ENCODE assay signal across 22 cellular contexts in genomic region chr5:52173133-52173532, GRCh38.
A peak's percentile ranks its signal among the peaks of the same experiment; 100 is the strongest.
DNase-seq lines count a peak whose midpoint lies in the region; ATAC-seq, FAIRE-seq and TF ChIP-seq lines count a peak whose summit lies in the region.
"Had no signal": no experiment of that assay in that cellular context is flagged by ENCODE, and none has a peak within 500 bp of the region (broad histone marks: within the 10 kb centered on the region; RNA-seq: fewer than 3 reads in every experiment).

No MANE protein-coding gene starts in this region.

- H3K9ac ChIP-seq in IMR-90 (ENCODE audit: low read depth, low read length), result no peak overlapping the region
- H3K9ac ChIP-seq in H1 (replicated peaks in 1 of 4; ENCODE audit: extremely low read depth in 1 of 4, low read depth in 3 of 4, low read length in 3 of 4), result no peak overlapping the region
- no peak overlapping the region for H3K9ac ChIP-seq in kidney (ENCODE audit: low read length in 2 of 2)
- no peak overlapping the region for H3K9ac ChIP-seq in Karpas-422 (ENCODE audit: low read length)
- H3K9ac ChIP-seq: BLaER1 treated with 17β-estradiol and CSF1 and Interleukin-3, amounts not matched to agents 10 nM and 100 nM had no signal

- H3K27me3 ChIP-seq in IMR-90 (ENCODE audit: control insufficient read depth, insufficient read depth, low read length), result no peaks in the 10 kb centered on the region
- H3K27me3 ChIP-seq in H1 (replicated peaks in 1 of 4; ENCODE audit: control insufficient read depth in 3 of 4, extremely low read depth in 1 of 4, insufficient read depth in 3 of 4, low read length in 3 of 4), result no peaks in the 10 kb centered on the region
- no peaks in the 10 kb centered on the region for H3K27me3 ChIP-seq in Karpas-422 (ENCODE audit: low read length)
- H3K27me3 ChIP-seq: BLaER1 treated with 17β-estradiol and CSF1 and Interleukin-3, amounts not matched to agents 10 nM and 100 nM had no signal

- no peaks in the 10 kb centered on the region for H3K36me3 Mint-ChIP-seq in activated T-helper 17 cell treated with anti-CD3 and anti-CD28 coated beads, Interleukin-2, amount 50 U/mL, for 72 hours (ENCODE audit: low read depth)
- H3K36me3 Mint-ChIP-seq: CD8-positive, alpha-beta T cell had no signal

- H3K27ac ChIP-seq in A549 (no peak overlapping the region), IMR-90 (ENCODE audit: insufficient read depth, low read length) (no peak overlapping the region), H1 (ENCODE audit: low read depth, low read length) (no peak overlapping the region), kidney (ENCODE audit: low read depth in 2 of 2, low read length in 2 of 2) (no peak overlapping the region), Karpas-422 (ENCODE audit: low read length) (no peak overlapping the region)
- H3K27ac ChIP-seq: BLaER1 treated with 17β-estradiol and CSF1 and Interleukin-3, amounts not matched to agents 10 nM and 100 nM; C4-2B had no signal

- no peak overlapping the region for H2BK5ac ChIP-seq in IMR-90 (ENCODE audit: low read depth, low read length, poor library complexity, severe bottlenecking)
- no peak overlapping the region for H2BK5ac ChIP-seq in H1 (ENCODE audit: low read depth, low read length)

- no TSS peak for BruUV-seq in IMR-90 (replicated peaks; lab: Mats Ljungman, UMichigan)

- H3K4me3 Mint-ChIP-seq in activated T-helper 17 cell treated with anti-CD3 and anti-CD28 coated beads, Interleukin-2, amount 50 U/mL, for 72 hours, result no peak overlapping the region
- H3K4me3 Mint-ChIP-seq: B cell; CD4-positive, alpha-beta T cell; CD8-positive, alpha-beta T cell had no signal

- in situ Hi-C loops in IMR-90 (cut with MboI; ENCODE audit: low sequenced_read_pairs), result no loop called here

- dilution Hi-C loops in IMR-90 (cut with HindIII; ENCODE audit: low sequenced_read_pairs, unreplicated experiment), result no loop called here

- H2BK20ac ChIP-seq in IMR-90 (ENCODE audit: low read depth, low read length), result no peak overlapping the region
- no peak overlapping the region for H2BK20ac ChIP-seq in H1 (ENCODE audit: low read length)

- H4K5ac ChIP-seq in IMR-90 (ENCODE audit: low read depth, low read length) (no peak overlapping the region), H1 (ENCODE audit: insufficient read length, low read depth, low read length) (no peak overlapping the region)

- no peak overlapping the region for H2AK9ac ChIP-seq in IMR-90 (replicated peaks; ENCODE audit: low read depth, low read length, poor library complexity)

- H3K4ac ChIP-seq in IMR-90 (ENCODE audit: low read depth, low read length), result no peak overlapping the region
- H3K4ac ChIP-seq in H1 (replicated peaks; ENCODE audit: insufficient read length, low read depth, low read length), result no peak overlapping the region

- H3K56ac ChIP-seq in IMR-90 (ENCODE audit: extremely low read depth, insufficient read depth, low read length), result no peak overlapping the region
- no peak overlapping the region for H3K56ac ChIP-seq in H1 (replicated peaks; ENCODE audit: insufficient read length, low read depth, low read length)

- no peaks in the 10 kb centered on the region for H3K9me1 ChIP-seq in IMR-90 (ENCODE audit: insufficient read depth, low read length)

- H2AFZ ChIP-seq in IMR-90 (replicated peaks; ENCODE audit: low read length, poor library complexity) (no peak overlapping the region), H1 (ENCODE audit: low read length) (no peak overlapping the region), Karpas-422 (ENCODE audit: low read length) (no peak overlapping the region)

- no peak overlapping the region for H3K4me2 ChIP-seq in A549
- no peak overlapping the region for H3K4me2 ChIP-seq in IMR-90 (ENCODE audit: low read depth, low read length)
- H3K4me2 ChIP-seq in H1 (ENCODE audit: insufficient read depth in 1 of 2, low read depth in 2 of 2, low read length in 2 of 2), result no peak overlapping the region
- H3K4me2 ChIP-seq in Karpas-422 (ENCODE audit: low read depth, low read length, poor library complexity, severe bottlenecking), result no peak overlapping the region
- H3K4me2 ChIP-seq: BLaER1 treated with 17β-estradiol and CSF1 and Interleukin-3, amounts not matched to agents 10 nM and 100 nM had no signal

- no peak overlapping the region for H3K18ac ChIP-seq in IMR-90 (ENCODE audit: low read depth, low read length)
- no peak overlapping the region for H3K18ac ChIP-seq in H1 (ENCODE audit: extremely low read depth, low read length)

- no peak overlapping the region for H2BK12ac ChIP-seq in H1 (ENCODE audit: low read depth, low read length)

- H3K27ac Mint-ChIP-seq in activated T-helper 17 cell treated with anti-CD3 and anti-CD28 coated beads, Interleukin-2, amount 50 U/mL, for 72 hours, result no peak overlapping the region
- H3K27ac Mint-ChIP-seq: B cell; CD4-positive, alpha-beta T cell; CD8-positive, alpha-beta T cell had no signal

- TF ChIP-seq RAD21 in A549 (conservative IDR thresholded peaks at IDR 0.05 in 1 of 2, IDR thresholded peaks at IDR 0.05 in 1 of 2), result no peak
- TF ChIP-seq RAD21 in IMR-90 (IDR thresholded peaks at IDR 0.05; ENCODE audit: low read length), result no peak
- no peak for TF ChIP-seq RAD21 in H1 (IDR thresholded peaks at IDR 0.05 in 1 of 2, conservative IDR thresholded peaks at IDR 0.05 in 1 of 2; ENCODE audit: low read depth in 2 of 2, low read length in 2 of 2)

- intact Hi-C loops in IMR-90 (cut with micrococcal nuclease) (no loop called here), kidney (cut with DNase I) (no loop called here)

- TF ChIP-seq EP300 in A549 (IDR thresholded peaks at IDR 0.05), result no peak
- no peak for TF ChIP-seq EP300 in H1 (IDR thresholded peaks at IDR 0.05; ENCODE audit: borderline replicate concordance in 1 of 2, low read depth in 2 of 2, low read length in 2 of 2)

- TF ChIP-seq CTCF in A549 (IDR thresholded peaks at IDR 0.05), result no peak
- TF ChIP-seq CTCF in IMR-90 (conservative IDR thresholded peaks at IDR 0.05; ENCODE audit: low read depth, low read length), result no peak
- no peak for TF ChIP-seq CTCF in H1 (IDR thresholded peaks at IDR 0.05; ENCODE audit: control extremely low read depth in 1 of 3, insufficient read depth in 1 of 3, low read depth in 1 of 3, low read length in 3 of 3)
- no peak for TF ChIP-seq CTCF in kidney (IDR thresholded peaks at IDR 0.05; ENCODE audit: borderline replicate concordance, extremely low read depth, insufficient read depth)

- H3K4me1 Mint-ChIP-seq in activated T-helper 17 cell treated with anti-CD3 and anti-CD28 coated beads, Interleukin-2, amount 50 U/mL, for 72 hours, result no peaks in the 10 kb centered on the region
- H3K4me1 Mint-ChIP-seq: B cell had no signal

- no peak overlapping the region for H2BK15ac ChIP-seq in IMR-90 (ENCODE audit: low read depth, low read length)
- no peak overlapping the region for H2BK15ac ChIP-seq in H1 (ENCODE audit: low read length)

- DNase-seq in A549 (ENCODE audit: low read depth in 1 of 2, low spot score in 1 of 2) (no peak), IMR-90 (no peak), H1 (ENCODE audit: low read depth in 1 of 2, low spot score in 2 of 2) (no peak), kidney (no peak), Karpas-422 (no peak)
- DNase-seq: 8988T; AML-193; Caco-2; Calu3; CD4-positive, alpha-beta T cell; CD8-positive, alpha-beta T cell; DMS79 treated with DMSO at 0.1 percent for 48 hours; GF-D8 had no signal

- H3K9me2 ChIP-seq in Karpas-422 (replicated peaks; ENCODE audit: insufficient read depth, low read length), result no peaks in the 10 kb centered on the region

- H3K23me2 ChIP-seq in H1 (ENCODE audit: low read depth, low read length), result no peaks in the 10 kb centered on the region

- H2BK120ac ChIP-seq in IMR-90 (ENCODE audit: low read depth, low read length) (no peak overlapping the region), H1 (replicated peaks; ENCODE audit: low read depth, low read length) (no peak overlapping the region)

- H4K20me1 ChIP-seq in IMR-90 (ENCODE audit: insufficient read depth, low read length), result no peaks in the 10 kb centered on the region
- no peaks in the 10 kb centered on the region for H4K20me1 ChIP-seq in H1 (replicated peaks in 1 of 2; ENCODE audit: control insufficient read depth in 1 of 2, insufficient read depth in 2 of 2, low read length in 2 of 2)
- H4K20me1 ChIP-seq in Karpas-422 (ENCODE audit: insufficient read depth, low read depth, low read length), result no peaks in the 10 kb centered on the region
- H4K20me1 ChIP-seq: BLaER1 treated with 17β-estradiol and CSF1 and Interleukin-3, amounts not matched to agents 10 nM and 100 nM had no signal

- no peak for FAIRE-seq in A549 (lab: Jason Lieb, UNC)
- FAIRE-seq in H1 (lab: Jason Lieb, UNC), result no peak
- FAIRE-seq in kidney (lab: Jason Lieb, UNC), result peak; percentile 30
- FAIRE-seq: A204.1, G401.6, GM12891, GM19239 had no signal

- H3K23ac ChIP-seq in IMR-90 (ENCODE audit: low read depth, low read length) (no peak overlapping the region), H1 (ENCODE audit: insufficient read length) (no peak overlapping the region)

- WGBS in A549 (ENCODE audit: missing lambda C conversion rate), result 52% methylated on average over 1 of the region's 1 CpG
- WGBS in IMR-90 (ENCODE audit: extremely low coverage in 2 of 2, insufficient read length in 1 of 2), 2 experiments, result no CpG with 5 or more reads among the region's 1 CpG
- 86% methylated on average over 1 of the region's 1 CpG; no CpG with 5 or more reads in 1 of the 2 experiments for WGBS in H1 (ENCODE audit: extremely low coverage in 1 of 2, insufficient coverage in 1 of 2, insufficient read length in 1 of 2, insufficient replicate concordance in 2 of 2, low coverage in 1 of 2, low lambda C conversion rate in 2 of 2, missing lambda C conversion rate in 1 of 2), 2 experiments

- H3K4me3 ChIP-seq in A549, result no peak overlapping the region
- no peak overlapping the region for H3K4me3 ChIP-seq in IMR-90 (ENCODE audit: insufficient read depth, low read depth, low read length)
- H3K4me3 ChIP-seq in H1 (ENCODE audit: extremely low read depth in 1 of 4, insufficient read depth in 2 of 4, low read depth in 3 of 4, low read length in 4 of 4), result no peak overlapping the region
- H3K4me3 ChIP-seq in kidney (ENCODE audit: low read length in 2 of 2), result no peak overlapping the region
- H3K4me3 ChIP-seq in Karpas-422 (ENCODE audit: low read length), result no peak overlapping the region
- H3K4me3 ChIP-seq: BLaER1 treated with 17β-estradiol and CSF1 and Interleukin-3, amounts not matched to agents 10 nM and 100 nM had no signal

- no peaks in the 10 kb centered on the region for H3K79me1 ChIP-seq in IMR-90 (ENCODE audit: low read depth in 1 of 2, low read length in 2 of 2)
- no peaks in the 10 kb centered on the region for H3K79me1 ChIP-seq in H1 (ENCODE audit: low read depth, low read length)

- ATAC-seq in A549 (no peak), IMR-90 (ENCODE audit: low read depth) (no peak), HG03571 (IDR thresholded peaks at IDR 0.05; ENCODE audit: unreplicated experiment) (no peak)
- no peak for ATAC-seq in activated T-helper 17 cell treated with anti-CD3 and anti-CD28 coated beads, Interleukin-2, amount 50 U/mL, for 72 hours (replicated peaks)
- ATAC-seq: CD8-positive, alpha-beta T cell had no signal

- H4K8ac ChIP-seq in IMR-90 (ENCODE audit: low read depth in 2 of 2, low read length in 2 of 2), result no peak overlapping the region
- H4K8ac ChIP-seq in H1 (ENCODE audit: extremely low read depth, insufficient read depth, low read length), result no peak overlapping the region

- no peaks in the 10 kb centered on the region for H3K27me3 Mint-ChIP-seq in activated T-helper 17 cell treated with anti-CD3 and anti-CD28 coated beads, Interleukin-2, amount 50 U/mL, for 72 hours
- H3K27me3 Mint-ChIP-seq: B cell; CD4-positive, alpha-beta T cell had no signal

- no peak overlapping the region for H4K91ac ChIP-seq in IMR-90 (ENCODE audit: insufficient read depth, low read depth, low read length)
- H4K91ac ChIP-seq in H1 (replicated peaks; ENCODE audit: insufficient read length, low read length), result no peak overlapping the region

- H3K9me3 ChIP-seq in A549 (no peaks in the 10 kb centered on the region; the same call in 2 of the 3 replicates), IMR-90 (ENCODE audit: control insufficient read depth, insufficient read depth, low read length) (no peaks in the 10 kb centered on the region), H1 (ENCODE audit: insufficient read depth in 2 of 2, low read depth in 1 of 2, low read length in 1 of 2) (peaks cover 0 to 2% of the 10 kb centered on the region in 2 experiments; a peak in 1 of 4 replicates), kidney (ENCODE audit: control insufficient read depth in 1 of 2, low read length in 2 of 2) (no peaks in the 10 kb centered on the region), Karpas-422 (ENCODE audit: low read length) (peaks cover 18% of the 10 kb centered on the region; the same call in 1 of the 2 replicates)
- H3K9me3 ChIP-seq: BLaER1 treated with 17β-estradiol and CSF1 and Interleukin-3, amounts not matched to agents 10 nM and 100 nM; Caco-2 had no signal

- POLR2A ChIA-PET in A549 (lab: Yijun Ruan, JAX) (no interaction called here), IMR-90 (lab: Charles Lee; ENCODE audit: unreplicated experiment) (no interaction called here), H1 (lab: Charles Lee; ENCODE audit: partially characterized antibody) (no interaction called here)

- TF ChIP-seq POLR2A in A549 (IDR thresholded peaks at IDR 0.05; ENCODE audit: low read length), result no peak
- TF ChIP-seq POLR2A in IMR-90 (IDR thresholded peaks at IDR 0.05; ENCODE audit: low read depth, low read length), result no peak
- no peak for TF ChIP-seq POLR2A in H1 (IDR thresholded peaks at IDR 0.05; ENCODE audit: control extremely low read depth in 1 of 2, low read depth in 2 of 2, low read length in 2 of 2)

- H3K36me3 ChIP-seq in IMR-90 (ENCODE audit: control insufficient read depth, insufficient read depth, low read length), result no peaks in the 10 kb centered on the region
- no peaks in the 10 kb centered on the region for H3K36me3 ChIP-seq in H1 (ENCODE audit: control insufficient read depth in 2 of 4, insufficient read depth in 4 of 4, low read length in 3 of 4)
- no peaks in the 10 kb centered on the region for H3K36me3 ChIP-seq in kidney (ENCODE audit: control insufficient read depth in 1 of 2, insufficient read depth in 2 of 2, low read length in 2 of 2)
- no peaks in the 10 kb centered on the region for H3K36me3 ChIP-seq in Karpas-422 (ENCODE audit: insufficient read depth, low read length)
- H3K36me3 ChIP-seq: BLaER1 treated with 17β-estradiol and CSF1 and Interleukin-3, amounts not matched to agents 10 nM and 100 nM had no signal

- no peaks in the 10 kb centered on the region for H3K4me1 ChIP-seq in A549
- no peaks in the 10 kb centered on the region for H3K4me1 ChIP-seq in IMR-90 (ENCODE audit: control insufficient read depth, insufficient read depth, low read length)
- H3K4me1 ChIP-seq in H1 (replicated peaks in 1 of 4; ENCODE audit: control insufficient read depth in 3 of 4, insufficient read depth in 4 of 4, low read length in 3 of 4), result no peaks in the 10 kb centered on the region
- H3K4me1 ChIP-seq in kidney (ENCODE audit: control insufficient read depth in 1 of 2, insufficient read depth in 1 of 2, low read depth in 1 of 2, low read length in 2 of 2), result no peaks in the 10 kb centered on the region
- no peaks in the 10 kb centered on the region for H3K4me1 ChIP-seq in Karpas-422 (ENCODE audit: low read length)
- H3K4me1 ChIP-seq: BLaER1 treated with 17β-estradiol and CSF1 and Interleukin-3, amounts not matched to agents 10 nM and 100 nM; Caco-2 had no signal

- no peaks in the 10 kb centered on the region for H3K79me2 ChIP-seq in H1 (ENCODE audit: control insufficient read depth in 1 of 2, insufficient read depth in 2 of 2, low read length in 2 of 2)
- H3K79me2 ChIP-seq in Karpas-422 (ENCODE audit: low read length), result no peaks in the 10 kb centered on the region

- H3K14ac ChIP-seq in IMR-90 (replicated peaks; ENCODE audit: low read depth, low read length) (no peak overlapping the region), H1 (ENCODE audit: insufficient read length) (no peak overlapping the region)

- H2AK5ac ChIP-seq in IMR-90 (ENCODE audit: low read depth, low read length) (no peak overlapping the region), H1 (ENCODE audit: low read depth, low read length) (no peak overlapping the region)

- CTCF ChIA-PET in A549 (lab: Yijun Ruan, JAX), result no interaction called here
- CTCF ChIA-PET in IMR-90 (lab: Yijun Ruan, JAX), result no interaction called here
- CTCF ChIA-PET in H1 (lab: Charles Lee; ENCODE audit: partially characterized antibody), result no interaction called here

- no peaks in the 10 kb centered on the region for H3K9me3 Mint-ChIP-seq in activated T-helper 17 cell treated with anti-CD3 and anti-CD28 coated beads, Interleukin-2, amount 50 U/mL, for 72 hours
- H3K9me3 Mint-ChIP-seq: CD4-positive, alpha-beta T cell; CD8-positive, alpha-beta T cell had no signal

Comparison
In these comparisons a context has a peak if more than half of its experiments do, and no peak if none do; other contexts are left out.
1. Of the 18 proteins assayed by ChIP-seq in both H1 and A549: peak only in H1: none; only in A549: none; in both: MAFK; in neither: 17.